25 cellular contexts compared by ENCODE assay signal in the genomic region with DNA sequence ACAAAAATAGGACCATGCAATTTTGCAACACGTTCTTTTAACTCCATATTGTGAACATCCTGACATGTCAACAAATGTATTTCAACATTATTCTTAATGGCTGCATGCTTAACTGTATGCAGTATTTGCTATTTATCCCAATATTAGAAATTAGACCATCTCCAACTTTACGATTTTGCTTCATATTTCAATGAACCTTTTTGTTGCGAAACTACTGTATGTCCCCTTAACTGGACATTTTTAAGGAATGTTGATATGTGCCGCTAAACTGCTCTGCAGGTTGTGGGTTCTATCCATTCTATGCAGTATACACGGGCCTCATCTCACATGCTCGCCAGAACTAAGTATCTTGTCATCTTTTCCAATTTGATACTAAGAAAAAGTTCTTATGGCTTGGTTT.
"Had no signal": no experiment of that assay in that cellular context is flagged by ENCODE, and none has a peak within 500 bp of the region (broad histone marks: within the 10 kb centered on the region; RNA-seq: fewer than 3 reads in every experiment).

No MANE protein-coding gene starts in this region.

- H3K36me3 ChIP-seq: ovary had no signal

- H3K4me1 ChIP-seq: testis, upper lobe of right lung had no signal

- H3K4me3 Mint-ChIP-seq: nephron; stimulated activated naive B cell treated with anti-CD40 and anti-IgM and Interleukin-4, amounts not matched to agents 10 μg/mL and 1 μg/mL and 100 μg/mL, for 72 hours had no signal

- DNase-seq: hippocampal formation; kidney; left colon; left lung; lower lobe of right lung; mammary epithelial cell; mesenchymal stem cell; naive thymus-derived CD8-positive, alpha-beta T cell; ovary; stimulated activated CD4-positive, alpha-beta T cell treated with anti-CD3 and anti-CD28 coated beads, Interleukin-12 subunit alpha, Interleukin-12 subunit beta, amount 100 ng/mL, for 4 hours; stimulated activated CD4-positive, alpha-beta T cell treated with anti-CD3 and anti-CD28 coated beads, Interleukin-15, amount 100 ng/mL, for 24 hours; stimulated activated CD4-positive, alpha-beta T cell treated with anti-CD3 and anti-CD28 coated beads, Interleukin-2, amount 100 ng/mL, for 24 hours; stimulated activated CD4-positive, alpha-beta T cell treated with anti-CD3 and anti-CD28 coated beads, Interleukin-4, amount 100 ng/mL, for 1 hour; stimulated activated naive B cell treated with anti-CD40 and anti-IgM and Interleukin-4, amounts not matched to agents 10 μg/mL and 1 μg/mL and 100 μg/mL, for 72 hours; stimulated activated naive CD8-positive, alpha-beta T cell treated with anti-CD3 and anti-CD28 coated beads, Interleukin-15, Interleukin-2, amounts not matched to agents 100 U/mL and 50 U/mL, for 24 hours; stomach; testis; thyroid gland; transverse colon; upper lobe of right lung had no signal

- H3K27me3 ChIP-seq: left lung, ovary, right atrium auricular region, stomach, testis, thyroid gland, transverse colon, upper lobe of right lung had no signal

- H3K27ac ChIP-seq: left lung, lower lobe of right lung, ovary, right atrium auricular region, skin epidermis, stomach, testis, thyroid gland, transverse colon, upper lobe of right lung had no signal

- ATAC-seq: left colon; left lung; lower lobe of right lung; naive thymus-derived CD8-positive, alpha-beta T cell; sciatic nerve; stimulated activated naive B cell treated with anti-CD40 and anti-IgM and Interleukin-4, amounts not matched to agents 10 μg/mL and 1 μg/mL and 100 μg/mL, for 72 hours; stimulated activated naive CD8-positive, alpha-beta T cell treated with anti-CD3 and anti-CD28 coated beads, Interleukin-15, Interleukin-2, amounts not matched to agents 100 U/mL and 50 U/mL, for 24 hours; upper lobe of right lung had no signal

- H3K27me3 Mint-ChIP-seq: naive thymus-derived CD8-positive, alpha-beta T cell; progenitor cell of endocrine pancreas; stimulated activated naive B cell treated with anti-CD40 and anti-IgM and Interleukin-4, amounts not matched to agents 10 μg/mL and 1 μg/mL and 100 μg/mL, for 72 hours had no signal

- H3K9me3 Mint-ChIP-seq: naive thymus-derived CD8-positive, alpha-beta T cell; nephron; stimulated activated naive B cell treated with anti-CD40 and anti-IgM and Interleukin-4, amounts not matched to agents 10 μg/mL and 1 μg/mL and 100 μg/mL, for 72 hours had no signal

- H3K9me3 ChIP-seq: left lung, lower lobe of right lung, ovary, right atrium auricular region, stomach, testis, thyroid gland, transverse colon, upper lobe of right lung had no signal

- H3K27ac Mint-ChIP-seq: nephron; progenitor cell of endocrine pancreas; stimulated activated naive B cell treated with anti-CD40 and anti-IgM and Interleukin-4, amounts not matched to agents 10 μg/mL and 1 μg/mL and 100 μg/mL, for 72 hours had no signal

- H3K4me3 ChIP-seq: left lung, lower lobe of right lung, ovary, right atrium auricular region, skin epidermis, stomach, testis, thyroid gland, transverse colon, upper lobe of right lung had no signal
